2 cellular contexts compared by ENCODE assay signal in the genomic region with DNA sequence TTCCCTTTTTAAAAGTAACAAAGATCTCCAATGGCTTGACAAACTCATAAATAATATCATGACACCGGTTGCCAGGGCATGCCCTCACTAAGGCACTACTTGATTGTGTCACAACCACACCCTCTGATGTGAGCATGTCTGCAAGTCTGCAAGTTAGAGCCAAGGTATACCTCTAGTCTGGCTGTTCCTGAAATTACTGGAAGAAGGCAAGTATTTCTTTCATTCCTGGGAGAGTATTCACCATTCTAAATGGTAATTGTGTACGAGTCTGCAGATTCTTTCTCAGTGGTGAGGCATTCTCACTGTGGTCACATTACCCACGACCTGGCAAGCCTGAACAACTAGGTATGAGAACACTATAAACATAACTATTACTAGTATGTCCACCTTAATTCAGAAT.
TF ChIP-seq lines count a peak whose summit lies in the region.

No MANE protein-coding gene starts in this region.

TF ChIP-seq in A549, 52 proteins besides CTCF, POLR2A, EP300 and RAD21 (continued from another document):
- TF ChIP-seq, protein P1, sequence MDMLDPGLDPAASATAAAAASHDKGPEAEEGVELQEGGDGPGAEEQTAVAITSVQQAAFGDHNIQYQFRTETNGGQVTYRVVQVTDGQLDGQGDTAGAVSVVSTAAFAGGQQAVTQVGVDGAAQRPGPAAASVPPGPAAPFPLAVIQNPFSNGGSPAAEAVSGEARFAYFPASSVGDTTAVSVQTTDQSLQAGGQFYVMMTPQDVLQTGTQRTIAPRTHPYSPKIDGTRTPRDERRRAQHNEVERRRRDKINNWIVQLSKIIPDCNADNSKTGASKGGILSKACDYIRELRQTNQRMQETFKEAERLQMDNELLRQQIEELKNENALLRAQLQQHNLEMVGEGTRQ (IDR thresholded peaks at IDR 0.05), result no peak
- TF ChIP-seq FOSL2 (IDR thresholded peaks at IDR 0.05), result no peak
- TF ChIP-seq FOSL2 (CRISPR knock-in tag; IDR thresholded peaks at IDR 0.05), result no peak
- no peak for TF ChIP-seq RFX5 (IDR thresholded peaks at IDR 0.05)
- TF ChIP-seq, protein P2, sequence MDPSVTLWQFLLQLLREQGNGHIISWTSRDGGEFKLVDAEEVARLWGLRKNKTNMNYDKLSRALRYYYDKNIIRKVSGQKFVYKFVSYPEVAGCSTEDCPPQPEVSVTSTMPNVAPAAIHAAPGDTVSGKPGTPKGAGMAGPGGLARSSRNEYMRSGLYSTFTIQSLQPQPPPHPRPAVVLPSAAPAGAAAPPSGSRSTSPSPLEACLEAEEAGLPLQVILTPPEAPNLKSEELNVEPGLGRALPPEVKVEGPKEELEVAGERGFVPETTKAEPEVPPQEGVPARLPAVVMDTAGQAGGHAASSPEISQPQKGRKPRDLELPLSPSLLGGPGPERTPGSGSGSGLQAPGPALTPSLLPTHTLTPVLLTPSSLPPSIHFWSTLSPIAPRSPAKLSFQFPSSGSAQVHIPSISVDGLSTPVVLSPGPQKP (IDR thresholded peaks at IDR 0.05; ENCODE audit: low read depth, low read length), result no peak
- no peak for TF ChIP-seq TP53 (CRISPR knock-in tag; IDR thresholded peaks at IDR 0.05)
- no peak for TF ChIP-seq RCOR1 (IDR thresholded peaks at IDR 0.05; ENCODE audit: low read depth, low read length)
- no peak for TF ChIP-seq JUNB (IDR thresholded peaks at IDR 0.05)
- TF ChIP-seq CBX2 (IDR thresholded peaks at IDR 0.05; ENCODE audit: borderline replicate concordance, low read depth), result no peak
- TF ChIP-seq RARB (CRISPR knock-in tag; IDR thresholded peaks at IDR 0.05), result no peak
- no peak for TF ChIP-seq HDAC2 (IDR thresholded peaks at IDR 0.05)
- TF ChIP-seq EHMT2 (IDR thresholded peaks at IDR 0.05; ENCODE audit: low read depth), result no peak
- TF ChIP-seq SMC3 (IDR thresholded peaks at IDR 0.05), result no peak
- no peak for TF ChIP-seq MAX (IDR thresholded peaks at IDR 0.05)
- TF ChIP-seq, protein P3, sequence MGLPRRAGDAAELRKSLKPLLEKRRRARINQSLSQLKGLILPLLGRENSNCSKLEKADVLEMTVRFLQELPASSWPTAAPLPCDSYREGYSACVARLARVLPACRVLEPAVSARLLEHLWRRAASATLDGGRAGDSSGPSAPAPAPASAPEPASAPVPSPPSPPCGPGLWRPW (IDR thresholded peaks at IDR 0.05), result no peak
- TF ChIP-seq BHLHE40 (IDR thresholded peaks at IDR 0.05; ENCODE audit: low read depth, low read length), result no peak

TF ChIP-seq in K562, 482 proteins besides CTCF, POLR2A, EP300 and RAD21 (continued from another document):
- TF ChIP-seq, protein P4, sequence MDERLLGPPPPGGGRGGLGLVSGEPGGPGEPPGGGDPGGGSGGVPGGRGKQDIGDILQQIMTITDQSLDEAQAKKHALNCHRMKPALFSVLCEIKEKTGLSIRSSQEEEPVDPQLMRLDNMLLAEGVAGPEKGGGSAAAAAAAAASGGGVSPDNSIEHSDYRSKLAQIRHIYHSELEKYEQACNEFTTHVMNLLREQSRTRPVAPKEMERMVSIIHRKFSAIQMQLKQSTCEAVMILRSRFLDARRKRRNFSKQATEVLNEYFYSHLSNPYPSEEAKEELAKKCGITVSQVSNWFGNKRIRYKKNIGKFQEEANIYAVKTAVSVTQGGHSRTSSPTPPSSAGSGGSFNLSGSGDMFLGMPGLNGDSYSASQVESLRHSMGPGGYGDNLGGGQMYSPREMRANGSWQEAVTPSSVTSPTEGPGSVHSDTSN (CRISPR knock-in tag; IDR thresholded peaks at IDR 0.05; ENCODE audit: low read depth), result no peak
- TF ChIP-seq, protein P4 (tag; conservative IDR thresholded peaks at IDR 0.05; ENCODE audit: low read depth), result peak; percentile 26; the same call in 1 of the 2 replicates
